ENCODE assay signal across 24 cellular contexts in the genomic region with DNA sequence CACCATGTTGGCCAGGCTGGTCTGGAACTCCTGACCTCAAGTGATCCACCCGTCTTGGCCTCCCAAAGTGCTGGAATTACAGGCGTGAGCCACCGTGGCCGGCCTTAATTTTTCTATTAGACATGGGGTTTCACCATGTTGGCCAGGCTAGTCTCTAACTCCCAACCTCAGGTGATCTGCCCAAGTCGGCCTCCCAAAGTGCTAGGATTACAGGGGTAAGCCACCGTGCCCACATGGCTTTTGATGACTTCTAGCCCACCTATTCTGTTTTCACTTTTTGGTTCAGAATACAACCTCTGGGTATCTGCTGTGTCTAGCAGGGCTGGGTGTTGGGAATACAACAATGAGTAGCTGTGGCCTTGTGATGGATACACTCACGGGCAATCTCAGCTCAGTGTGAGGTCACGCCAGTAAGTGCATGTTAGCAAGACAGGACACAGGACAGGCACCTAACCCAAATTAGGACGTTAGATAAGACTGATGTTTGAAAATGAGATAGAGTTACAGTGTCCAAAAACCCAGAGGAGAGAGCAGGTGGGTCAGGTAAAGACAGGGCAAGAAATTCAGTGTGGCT. TPM values are rescaled to one million over a fixed set of nuclear protein-coding genes. Genes with fewer than 3 reads are reported as not detected.
DNase-seq lines count a peak whose midpoint lies in the region; ATAC-seq, FAIRE-seq and TF ChIP-seq lines count a peak whose summit lies in the region.
"Had no signal": no experiment of that assay in that cellular context is flagged by ENCODE, and none has a peak within 500 bp of the region (broad histone marks: within the 10 kb centered on the region; RNA-seq: fewer than 3 reads in every experiment).

No MANE protein-coding gene starts in this region.

- CTCF ChIA-PET in RWPE1 (lab: Yijun Ruan, JAX): interaction anchor here (0.6 to 2.5 kb wide), 2 partner anchors 49 to 555 kb away, joined by 4 to 7 read pairs; no protein-coding TSS in a partner anchor
- CTCF ChIA-PET in OCI-LY7 (lab: Charles Lee; ENCODE audit: unreplicated experiment): no interaction called here

- TF ChIP-seq POLR2A in GM12891 (IDR thresholded peaks at IDR 0.05; ENCODE audit: low read depth, low read length): no peak

- no peak overlapping the region for H2AFZ ChIP-seq in OCI-LY7 (ENCODE audit: low read length)
- H2AFZ ChIP-seq: GM23248 had no signal

- H3K4me2 ChIP-seq in OCI-LY7 (ENCODE audit: low read length): no peak overlapping the region
- H3K4me2 ChIP-seq: SK-N-SH had no signal

- H3K4me1 ChIP-seq in psoas muscle: peaks cover 21% of the 10 kb centered on the region
- no peaks in the 10 kb centered on the region for H3K4me1 ChIP-seq in OCI-LY7 (ENCODE audit: insufficient read depth, low read length, poor library complexity, severe bottlenecking)

- no peaks in the 10 kb centered on the region for H3K79me2 ChIP-seq in OCI-LY7 (ENCODE audit: insufficient read depth, low read depth, low read length)

- POLR2A ChIA-PET in RWPE1 (lab: Yijun Ruan, JAX; ENCODE audit: low non-redundant PET): no interaction called here
- POLR2A ChIA-PET in OCI-LY7 (lab: Charles Lee): interaction anchor here (0.6 to 1.3 kb wide), 2 partner anchors 25 to 27 kb away, joined by 3 to 4 read pairs; no protein-coding TSS in a partner anchor

- peak; percentile 8 to 21 for ATAC-seq in left cardiac atrium
- peak; percentile 18 to 35 (median 34) for ATAC-seq in psoas muscle
- ATAC-seq: naive thymus-derived CD4-positive, alpha-beta T cell; stimulated activated naive CD8-positive, alpha-beta T cell treated with anti-CD3 and anti-CD28 coated beads, Interleukin-15, Interleukin-2, amounts not matched to agents 100 U/mL and 50 U/mL, for 24 hours had no signal

- H3K27me3 ChIP-seq in psoas muscle (ENCODE audit: insufficient read depth in 3 of 3, low read length in 2 of 3): no peaks in the 10 kb centered on the region
- H3K27me3 ChIP-seq: dorsolateral prefrontal cortex, tibial artery had no signal

- DNase-seq in GM12891 (ENCODE audit: insufficient read length, low spot score): no peak
- no peak for DNase-seq in RWPE1 (ENCODE audit: low spot score)
- no peak for DNase-seq in left cardiac atrium
- DNase-seq in psoas muscle: no peak
- DNase-seq in foreskin fibroblast: no peak
- no peak for DNase-seq in NCI-H1436 treated with DMSO at 0.1 percent for 48 hours (lab: John Stamatoyannopoulos, UW)
- DNase-seq in OCI-LY7 (ENCODE audit: low spot score): no peak
- DNase-seq in GF-D8 (lab: John Stamatoyannopoulos, UW): no peak
- DNase-seq: activated B cell treated with CpG ODN at 0.5 μM for 24 hours; activated CD4-positive, alpha-beta T cell treated with anti-CD3 and anti-CD28 coated beads, Interleukin-2, amount 50 U/mL, for 48 hours; activated naive CD8-positive, alpha-beta T cell treated with anti-CD3 and anti-CD28 coated beads, Interleukin-2, amount 10 ng/mL, durations not matched to agents 7 days and 5 days; CD4-positive, alpha-beta memory T cell; DMS 273 treated with DMSO at 0.1 percent for 48 hours; dorsolateral prefrontal cortex; naive thymus-derived CD4-positive, alpha-beta T cell; NCI-H1048; NCI-H187; NCI-H526; stimulated activated CD4-positive, alpha-beta T cell treated with anti-CD3 and anti-CD28 coated beads, Interleukin-15, amount 100 ng/mL, for 24 hours; stimulated activated naive CD8-positive, alpha-beta T cell treated with anti-CD3 and anti-CD28 coated beads, Interleukin-15, Interleukin-2, amounts not matched to agents 100 U/mL and 50 U/mL, for 24 hours had no signal

- BruUV-seq in OCI-LY7 (replicated peaks; lab: Mats Ljungman, UMichigan): no TSS peak

- peak; percentile 54 for FAIRE-seq in GM12891 (lab: Jason Lieb, UNC)
- FAIRE-seq: astrocyte had no signal

- H3K9me2 ChIP-seq in OCI-LY7 (ENCODE audit: insufficient read depth, low read length): no peaks in the 10 kb centered on the region
- H3K9me2 ChIP-seq: SK-N-SH had no signal

- no peaks in the 10 kb centered on the region for H4K20me1 ChIP-seq in OCI-LY7 (ENCODE audit: insufficient read depth, low read length)

- H3K9me3 ChIP-seq in psoas muscle: peaks cover 7% of the 10 kb centered on the region
- H3K9me3 ChIP-seq in OCI-LY7 (ENCODE audit: low read length): no peaks in the 10 kb centered on the region
- H3K9me3 ChIP-seq: SK-N-SH, tibial artery had no signal

- TF ChIP-seq CTCF in RWPE1 (conservative IDR thresholded peaks at IDR 0.05; ENCODE audit: low read depth) (no peak), psoas muscle (IDR thresholded peaks at IDR 0.05) (no peak), foreskin fibroblast (IDR thresholded peaks at IDR 0.05; ENCODE audit: low read depth, low read length) (no peak), OCI-LY7 (conservative IDR thresholded peaks at IDR 0.05; ENCODE audit: low read length) (no peak)

- H3K36me3 ChIP-seq in psoas muscle (ENCODE audit: insufficient read depth in 1 of 2, low read depth in 1 of 2) (no peaks in the 10 kb centered on the region), OCI-LY7 (ENCODE audit: insufficient read depth, low read length) (peaks cover 11% of the 10 kb centered on the region; the same call in 1 of the 2 replicates)

- 32 to 65% (median 40%) methylated on average over 8 to 9 of the region's 9 CpGs for WGBS in psoas muscle, 3 donors

- peak overlapping the region; percentile 79 for H3K27ac ChIP-seq in RWPE1
- peak overlapping the region; percentile 71 for H3K27ac ChIP-seq in psoas muscle
- H3K27ac ChIP-seq in OCI-LY7 (ENCODE audit: low read depth, low read length, poor library complexity, severe bottlenecking): no peak overlapping the region
- H3K27ac ChIP-seq: dorsolateral prefrontal cortex, GM23248 had no signal

- intact Hi-C loops in left cardiac atrium (cut with DNase I) (loop anchor here in 1 of 2 donors (5.0 kb wide), 1 partner anchor 33 kb away; no protein-coding TSS in a partner anchor), psoas muscle (cut with DNase I) (no loop called here), OCI-LY7 (cut with micrococcal nuclease; ENCODE audit: unreplicated experiment) (no loop called here)

- no peak overlapping the region for H3K4me3 ChIP-seq in psoas muscle
- no peak overlapping the region for H3K4me3 ChIP-seq in foreskin fibroblast (ENCODE audit: low read depth in 1 of 2, low read length in 2 of 2)
- no peak overlapping the region for H3K4me3 ChIP-seq in OCI-LY7 (ENCODE audit: low read depth, low read length, poor library complexity, severe bottlenecking)
- H3K4me3 ChIP-seq: dorsolateral prefrontal cortex, GM23248, tibial artery had no signal

TF ChIP-seq in GM12891, 5 proteins besides CTCF, POLR2A, EP300 and RAD21:
- no peak for TF ChIP-seq POU2F2 (IDR thresholded peaks at IDR 0.05; ENCODE audit: low read depth, low read length)
- no peak for TF ChIP-seq SPI1 (IDR thresholded peaks at IDR 0.05; ENCODE audit: low read depth, low read length)
- no peak for TF ChIP-seq POLR2AphosphoS5 (IDR thresholded peaks at IDR 0.05; ENCODE audit: low read depth, low read length)
- TF ChIP-seq TAF1 (IDR thresholded peaks at IDR 0.05; ENCODE audit: low read depth, low read length): no peak
- no peak for TF ChIP-seq PAX5 (IDR thresholded peaks at IDR 0.05; ENCODE audit: insufficient read depth, low read length, severe bottlenecking)

RNA-seq across cellular contexts. Expression of a gene that starts 14.1 kb away (rescaled TPM):
- 434 TPM for polyA plus RNA-seq in GM12891 (2012; ENCODE audit: low read depth, missing spikeins)
- total RNA-seq in left cardiac atrium: 100 to 1,000 TPM; 491 to 596 TPM
- 100 to 1,000 TPM; 641 to 874 (median 838) TPM for total RNA-seq in psoas muscle
- 100 to 1,000 TPM; 655 to 927 (median 670) TPM for polyA plus RNA-seq in psoas muscle
- 267 and 467 TPM in 2 replicates for total RNA-seq in OCI-LY7 (2014; rRNA removed; shearing (Covaris generic))
- total RNA-seq in OCI-LY7 (2022): 646 and 654 TPM in 2 replicates

RNA-seq across cellular contexts. Expression of a gene that starts 41.9 kb away (rescaled TPM):
- polyA plus RNA-seq in GM12891 (2012; ENCODE audit: low read depth, missing spikeins): 4.2 TPM
- total RNA-seq in left cardiac atrium (10 to 100 TPM; 37.0 to 44.4 TPM), psoas muscle (10 to 100 TPM; 26.4 to 60.4 (median 33.1) TPM), OCI-LY7 (2022) (30.4 TPM in 2 replicates)
- polyA plus RNA-seq in psoas muscle: 10 to 100 TPM; 29.7 to 48.0 (median 40.4) TPM
- 30.5 and 32.0 TPM in 2 replicates for total RNA-seq in OCI-LY7 (2014; rRNA removed; shearing (Covaris generic))
